Comparison of ENCODE assay signal across 10 cellular contexts in genomic region chr14:36647417-36647826, GRCh38. TPM values are rescaled to one million over a fixed set of nuclear protein-coding genes. Genes with fewer than 3 reads are reported as not detected.
A peak's percentile ranks its signal among the peaks of the same experiment; 100 is the strongest.
DNase-seq lines count a peak whose midpoint lies in the region; ATAC-seq and TF ChIP-seq lines count a peak whose summit lies in the region.
"Had no signal": no experiment of that assay in that cellular context is flagged by ENCODE, and none has a peak within 500 bp of the region (broad histone marks: within the 10 kb centered on the region; RNA-seq: fewer than 3 reads in every experiment).

No MANE protein-coding gene starts in this region.

- H3K4me3 ChIP-seq in NT2/D1 (ENCODE audit: insufficient read length, low read depth), result peak overlapping the region; percentile 57
- peak overlapping the region; percentile 61 for H3K4me3 ChIP-seq in epithelial cell of esophagus (ENCODE audit: low read length)
- H3K4me3 ChIP-seq in muscle layer of duodenum (ENCODE audit: low read depth in 1 of 2, low read length in 2 of 2), result peak overlapping the region; percentile 26 to 65
- peak overlapping the region; percentile 45 to 47 for H3K4me3 ChIP-seq in tibial artery
- H3K4me3 ChIP-seq in BE2C (ENCODE audit: low read depth, low read length), result no peak overlapping the region

- H3K4me1 ChIP-seq in NT2/D1 (ENCODE audit: insufficient read depth, insufficient read length), result no peaks in the 10 kb centered on the region
- peaks cover 4 to 21% of the 10 kb centered on the region in 2 donors for H3K4me1 ChIP-seq in muscle layer of duodenum (ENCODE audit: control insufficient read depth in 1 of 2, insufficient read depth in 2 of 2, low read length in 2 of 2)
- peaks cover 0 to 21% (median 18%) of the 10 kb centered on the region in 4 donors for H3K4me1 ChIP-seq in tibial artery
- H3K4me1 ChIP-seq in BE2C, result no peaks in the 10 kb centered on the region

- peak overlapping the region; percentile 75 for H3K9ac ChIP-seq in NT2/D1 (ENCODE audit: insufficient read length, low read depth)

- TF ChIP-seq CTCF in epithelial cell of esophagus (IDR thresholded peaks at IDR 0.05; ENCODE audit: insufficient read depth, low read depth, low read length, missing control alignments), result no peak
- no peak for TF ChIP-seq CTCF in tibial artery (IDR thresholded peaks at IDR 0.05)
- no peak for TF ChIP-seq CTCF in BE2C (IDR thresholded peaks at IDR 0.05; ENCODE audit: low read depth, low read length)

- intact Hi-C loops in tibial artery (cut with DNase I; ENCODE audit: low total_unique reads), result loop anchor here (5.0 kb wide), 1 partner anchor 500 kb away; no protein-coding TSS in a partner anchor

- ATAC-seq in GM19455 (IDR thresholded peaks at IDR 0.05; ENCODE audit: unreplicated experiment), result no peak

- H3K36me3 ChIP-seq in NT2/D1 (ENCODE audit: insufficient read depth, insufficient read length, low read length) (no peaks in the 10 kb centered on the region), muscle layer of duodenum (ENCODE audit: control insufficient read depth in 1 of 2, insufficient read depth in 2 of 2, low read length in 2 of 2) (no peaks in the 10 kb centered on the region), tibial artery (no peaks in the 10 kb centered on the region), BE2C (no peaks in the 10 kb centered on the region)

- H3K27ac ChIP-seq in muscle layer of duodenum (ENCODE audit: low read length) (no peak overlapping the region), tibial artery (peak overlapping the region in 1 of 2 donors; percentile 30)

- H3K9me3 ChIP-seq in NT2/D1 (ENCODE audit: insufficient read depth, low read length), result no peaks in the 10 kb centered on the region
- no peaks in the 10 kb centered on the region for H3K9me3 ChIP-seq in muscle layer of duodenum (ENCODE audit: control insufficient read depth in 1 of 2, low read length in 2 of 2)
- H3K9me3 ChIP-seq in tibial artery, result no peaks in the 10 kb centered on the region
- no peaks in the 10 kb centered on the region for H3K9me3 ChIP-seq in BE2C

- DNase-seq in NT2/D1 (ENCODE audit: low read depth, low spot score), result no peak
- DNase-seq in epithelial cell of esophagus (ENCODE audit: low read depth), result no peak
- no peak for DNase-seq in tibial artery
- no peak for DNase-seq in NCI-H2227 treated with DMSO at 0.1 percent for 48 hours (lab: John Stamatoyannopoulos, UW)
- no peak for DNase-seq in BE2C
- no peak for DNase-seq in KG1 (lab: John Stamatoyannopoulos, UW)
- DNase-seq: GF-D8, Karpas-422 had no signal

- H3K27me3 ChIP-seq in NT2/D1 (ENCODE audit: insufficient read depth, insufficient read length), result peaks cover 80% of the 10 kb centered on the region
- H3K27me3 ChIP-seq in muscle layer of duodenum (ENCODE audit: low read depth, low read length), result peaks cover 60% of the 10 kb centered on the region
- peaks cover 3 to 69% of the 10 kb centered on the region in 2 donors for H3K27me3 ChIP-seq in tibial artery
- peaks cover 47% of the 10 kb centered on the region for H3K27me3 ChIP-seq in BE2C

RNA-seq across cellular contexts. Expression of gene PAX9, which starts 14.2 kb away (rescaled TPM):
- polyA plus RNA-seq in BE2C (2012; ENCODE audit: insufficient read depth, insufficient read length, low read depth), result not detected
